In genomic region chr4:30757357-30757756, GRCh38 we compare ENCODE assay signal across 15 cellular contexts. TPM values are rescaled to one million over a fixed set of nuclear protein-coding genes. Genes with fewer than 3 reads are reported as not detected.
DNase-seq lines count a peak whose midpoint lies in the region; ATAC-seq, FAIRE-seq and TF ChIP-seq lines count a peak whose summit lies in the region.
"Had no signal": no experiment of that assay in that cellular context is flagged by ENCODE, and none has a peak within 500 bp of the region (broad histone marks: within the 10 kb centered on the region; RNA-seq: fewer than 3 reads in every experiment).

No MANE protein-coding gene starts in this region.

- ATAC-seq in GM19397 (IDR thresholded peaks at IDR 0.05; ENCODE audit: unreplicated experiment) (no peak), heart left ventricle (no peak)
- ATAC-seq: effector memory CD8-positive, alpha-beta T cell; left cardiac atrium; WTC11 had no signal

- no peaks in the 10 kb centered on the region for H3K9me1 ChIP-seq in keratinocyte (ENCODE audit: control insufficient read depth, extremely low read depth, insufficient read depth, low read length)

- peak overlapping the region; percentile 77 for H3K27ac ChIP-seq in AG04450 (ENCODE audit: low read depth, low read length)
- H3K27ac ChIP-seq in keratinocyte (ENCODE audit: control insufficient read depth, insufficient read depth, low read length) = peak overlapping the region; percentile 93
- no peak overlapping the region for H3K27ac ChIP-seq in heart left ventricle
- H3K27ac ChIP-seq: BLaER1 treated with 17β-estradiol and CSF1 and Interleukin-3, amounts not matched to agents 10 nM and 100 nM had no signal

- peaks cover 62% of the 10 kb centered on the region for H3K4me1 ChIP-seq in keratinocyte (ENCODE audit: control insufficient read depth, extremely low read depth, insufficient read depth, low read length)
- H3K4me1 ChIP-seq in heart left ventricle = peaks cover 0 to 25% (median 0%) of the 10 kb centered on the region in 12 donors

- H3K9ac ChIP-seq in keratinocyte (ENCODE audit: control insufficient read depth, extremely low read depth, insufficient read depth, low read length) = peak overlapping the region; percentile 65
- H3K9ac ChIP-seq: BLaER1 treated with 17β-estradiol and CSF1 and Interleukin-3, amounts not matched to agents 10 nM and 100 nM had no signal

- H3K9me3 ChIP-seq in AG04450 (ENCODE audit: control insufficient read depth, insufficient read depth, low read length) (no peaks in the 10 kb centered on the region), keratinocyte (ENCODE audit: control insufficient read depth, low read depth, low read length) (no peaks in the 10 kb centered on the region), heart left ventricle (no peaks in the 10 kb centered on the region)
- H3K9me3 ChIP-seq: BLaER1 treated with 17β-estradiol and CSF1 and Interleukin-3, amounts not matched to agents 10 nM and 100 nM had no signal

- WGBS in heart left ventricle, 4 donors = 78 to 81% (median 78%) methylated on average over 6 of the region's 6 CpGs

- TF ChIP-seq CTCF in AG04450 (IDR thresholded peaks at IDR 0.05; ENCODE audit: low read depth, low read length) (no peak), astrocyte of the cerebellum (IDR thresholded peaks at IDR 0.05; ENCODE audit: low read depth, low read length, missing control alignments) (no peak), keratinocyte (optimal IDR thresholded peaks at IDR 0.05 in 1 of 3, IDR thresholded peaks at IDR 0.05 in 1 of 3, conservative IDR thresholded peaks at IDR 0.05 in 1 of 3; ENCODE audit: extremely low read depth in 1 of 3, insufficient read depth in 2 of 3, low read length in 3 of 3) (no peak), heart left ventricle (IDR thresholded peaks at IDR 0.05) (no peak)

- intact Hi-C loops in heart left ventricle (cut with DNase I) = no loop called here

- no peak for TF ChIP-seq POLR2A in heart left ventricle (IDR thresholded peaks at IDR 0.05)

- in situ Hi-C loops in astrocyte of the cerebellum (cut with HindIII; ENCODE audit: low sequenced_read_pairs) = no loop called here

- DNase-seq in AG04450 (ENCODE audit: low read depth, low spot score) (peak; percentile 68), HTR-8/SVneo (ENCODE audit: insufficient read length, low spot score) (peak; percentile 42), astrocyte of the cerebellum (ENCODE audit: low read depth) (peak; percentile 52), keratinocyte (ENCODE audit: low read depth, low spot score) (peak; percentile 71), NCI-H446 (lab: John Stamatoyannopoulos, UW) (no peak), heart left ventricle (no peak), ecto neural progenitor cell (ENCODE audit: low spot score) (no peak)
- DNase-seq: activated naive CD4-positive, alpha-beta T cell; effector memory CD8-positive, alpha-beta T cell; left cardiac atrium; NCI-H1048; occipital lobe had no signal

- POLR2A ChIA-PET in AG04450 (lab: Yijun Ruan, JAX) = no interaction called here

- H3K4me2 ChIP-seq in keratinocyte (ENCODE audit: control insufficient read depth, extremely low read depth, insufficient read depth, low read depth, low read length) = peak overlapping the region; percentile 79

- H3K79me2 ChIP-seq in keratinocyte (ENCODE audit: control insufficient read depth, insufficient read depth, low read length) = no peaks in the 10 kb centered on the region

- FAIRE-seq in HTR-8/SVneo (lab: Jason Lieb, UNC) (peak; percentile 86), keratinocyte (lab: Jason Lieb, UNC) (peak; percentile 97)

- CTCF ChIA-PET in AG04450 (lab: Charles Lee) = interaction anchor here (1.0 to 1.5 kb wide), 3 partner anchors 14 to 35 kb away, joined by 3 to 5 read pairs (median 3); no protein-coding TSS in a partner anchor

- H4K20me1 ChIP-seq in keratinocyte (ENCODE audit: control insufficient read depth, extremely low read depth, insufficient read depth, low read length) = no peaks in the 10 kb centered on the region
- H4K20me1 ChIP-seq: BLaER1 treated with 17β-estradiol and CSF1 and Interleukin-3, amounts not matched to agents 10 nM and 100 nM had no signal

- dilution Hi-C loops in keratinocyte (cut with MboI; ENCODE audit: extremely low pct_ligation_motif_present, low sequenced_read_pairs) = no loop called here

- H3K36me3 ChIP-seq in keratinocyte (ENCODE audit: control insufficient read depth in 2 of 2, extremely low read depth in 1 of 2, insufficient read depth in 2 of 2, low read length in 2 of 2) (no peaks in the 10 kb centered on the region), heart left ventricle (no peaks in the 10 kb centered on the region)
- H3K36me3 ChIP-seq: BLaER1 treated with 17β-estradiol and CSF1 and Interleukin-3, amounts not matched to agents 10 nM and 100 nM had no signal

- H2AFZ ChIP-seq in keratinocyte (ENCODE audit: control insufficient read depth, low read length) = no peak overlapping the region

- H3K4me3 ChIP-seq in AG04450 (ENCODE audit: low read depth, low read length) (no peak overlapping the region), astrocyte of the cerebellum (ENCODE audit: low read depth, low read length) (no peak overlapping the region), keratinocyte (ENCODE audit: control insufficient read depth in 2 of 3, extremely low read depth in 1 of 3, insufficient read depth in 2 of 3, low read depth in 1 of 3, low read length in 3 of 3) (peak overlapping the region in 2 of 3 experiments; percentile 18 to 43), heart left ventricle (no peak overlapping the region)
- H3K4me3 ChIP-seq: BLaER1 treated with 17β-estradiol and CSF1 and Interleukin-3, amounts not matched to agents 10 nM and 100 nM had no signal

- no peaks in the 10 kb centered on the region for H3K27me3 ChIP-seq in AG04450 (ENCODE audit: control insufficient read depth, insufficient read depth, low read length)
- H3K27me3 ChIP-seq in keratinocyte (ENCODE audit: control insufficient read depth, extremely low read depth, insufficient read depth, low read length) = no peaks in the 10 kb centered on the region
- no peaks in the 10 kb centered on the region for H3K27me3 ChIP-seq in heart left ventricle
- H3K27me3 ChIP-seq: BLaER1 treated with 17β-estradiol and CSF1 and Interleukin-3, amounts not matched to agents 10 nM and 100 nM had no signal

RNA-seq across cellular contexts. Expression of gene PCDH7, which starts 37.2 kb away (rescaled TPM):
- polyA plus RNA-seq in AG04450 (2011; rRNA removed) (18.5 and 20.0 TPM in 2 replicates), keratinocyte (28.1 to 38.5 TPM (median 30.1 TPM) in 3 replicates), heart left ventricle (10 to 100 TPM in 1 of 2 donors, 1 to 10 TPM in 1; 9.4 to 39.8 TPM)
- 61.6 and 62.8 TPM in 2 replicates for polyA minus RNA-seq in AG04450 (2011; rRNA and poly(A)+ RNA removed)
- 7.7 TPM for polyA plus RNA-seq in keratinocyte (2011; ENCODE audit: low read depth)
- 11.5 and 14.8 TPM in 2 replicates for polyA plus RNA-seq in keratinocyte (2011; cell fraction: cytosol; rRNA removed)
- 66.4 and 68.4 TPM in 2 replicates for polyA plus RNA-seq in keratinocyte (2011; cell fraction: nucleus; rRNA removed)
- polyA plus RNA-seq in keratinocyte (2012; ENCODE audit: low replicate concordance) = 8.7 and 30.7 TPM in 2 replicates
- polyA minus RNA-seq in keratinocyte = 88.0 to 111 TPM (median 93.2 TPM) in 3 replicates
- 32.0 TPM for polyA minus RNA-seq in keratinocyte (2011; cell fraction: cytosol; rRNA and poly(A)+ RNA removed)
- 131 and 201 TPM in 2 replicates for polyA minus RNA-seq in keratinocyte (2011; cell fraction: nucleus; rRNA and poly(A)+ RNA removed)
- total RNA-seq in heart left ventricle = 100 to 1,000 TPM in 5 of 9 donors, 10 to 100 TPM in 4; 51.4 to 166 (median 107) TPM

Comparison
In these comparisons a context has a peak if more than half of its experiments do, and no peak if none do; other contexts are left out.
1. DNase-seq: peak in AG04450 (single experiment), HTR-8/SVneo (single experiment), astrocyte of the cerebellum (single experiment) and keratinocyte (single experiment); none in NCI-H446 (0 of 2), heart left ventricle (0 of 5) and ecto neural progenitor cell (single experiment).
2. H3K27ac ChIP-seq: peak in AG04450 (single experiment) and keratinocyte (single experiment); none in heart left ventricle (0 of 12).
3. H3K4me3 ChIP-seq: peak in keratinocyte (2 of 3); none in AG04450 (single experiment), astrocyte of the cerebellum (single experiment) and heart left ventricle (0 of 12).